ENCODE assay signal across 1 cellular context in the genomic region with DNA sequence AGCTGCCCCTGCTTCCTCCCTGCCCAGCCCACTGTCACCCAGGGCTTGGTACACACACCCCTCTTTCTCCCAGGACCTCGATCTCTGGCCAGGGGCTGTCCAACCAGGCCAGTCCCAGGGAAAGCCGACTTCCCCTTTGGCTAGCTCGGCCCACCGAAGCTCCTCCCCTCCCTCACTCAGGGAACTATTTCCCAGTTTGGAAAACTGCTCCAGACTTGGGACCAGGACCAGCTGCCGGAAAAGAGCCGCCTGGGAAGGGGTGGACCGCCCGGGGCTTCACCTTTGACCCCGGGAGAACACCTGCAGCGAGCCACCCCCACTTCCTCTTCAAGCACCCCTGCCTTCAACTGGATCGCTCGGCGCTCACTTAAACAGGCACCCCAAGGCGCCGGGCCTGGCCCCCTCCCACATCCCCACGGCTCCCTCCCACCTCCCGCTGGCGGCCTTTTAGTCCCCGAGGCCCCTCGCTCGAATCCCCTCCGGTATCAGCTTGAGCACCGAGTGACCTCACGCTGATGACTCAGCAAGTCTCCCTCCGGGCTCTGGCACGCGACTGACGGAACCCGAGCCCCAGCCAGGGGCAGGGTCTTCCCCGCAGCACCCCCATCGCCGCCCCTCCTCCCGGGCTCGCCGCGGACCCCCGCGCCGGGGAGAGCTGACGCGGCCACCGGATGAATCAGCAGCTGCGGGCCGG.
A peak's percentile ranks its signal among the peaks of the same experiment; 100 is the strongest.
TF ChIP-seq lines count a peak whose summit lies in the region.

No MANE protein-coding gene starts in this region.

TF ChIP-seq in GM12878, 131 proteins besides CTCF, POLR2A, EP300 and RAD21 (continues in another document):
- TF ChIP-seq CHD4 (IDR thresholded peaks at IDR 0.05), result no peak
- no peak for TF ChIP-seq NFYA (IDR thresholded peaks at IDR 0.05; ENCODE audit: borderline replicate concordance, low read depth, low read length)
- TF ChIP-seq EZH2 (IDR thresholded peaks at IDR 0.05; ENCODE audit: borderline replicate concordance, control insufficient read depth, low read depth, low read length), result no peak
- TF ChIP-seq, protein P1, sequence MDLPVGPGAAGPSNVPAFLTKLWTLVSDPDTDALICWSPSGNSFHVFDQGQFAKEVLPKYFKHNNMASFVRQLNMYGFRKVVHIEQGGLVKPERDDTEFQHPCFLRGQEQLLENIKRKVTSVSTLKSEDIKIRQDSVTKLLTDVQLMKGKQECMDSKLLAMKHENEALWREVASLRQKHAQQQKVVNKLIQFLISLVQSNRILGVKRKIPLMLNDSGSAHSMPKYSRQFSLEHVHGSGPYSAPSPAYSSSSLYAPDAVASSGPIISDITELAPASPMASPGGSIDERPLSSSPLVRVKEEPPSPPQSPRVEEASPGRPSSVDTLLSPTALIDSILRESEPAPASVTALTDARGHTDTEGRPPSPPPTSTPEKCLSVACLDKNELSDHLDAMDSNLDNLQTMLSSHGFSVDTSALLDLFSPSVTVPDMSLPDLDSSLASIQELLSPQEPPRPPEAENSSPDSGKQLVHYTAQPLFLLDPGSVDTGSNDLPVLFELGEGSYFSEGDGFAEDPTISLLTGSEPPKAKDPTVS (IDR thresholded peaks at IDR 0.05; ENCODE audit: low read depth, low read length), result no peak
- no peak for TF ChIP-seq IRF4 (IDR thresholded peaks at IDR 0.05; ENCODE audit: low read depth, low read length)
- TF ChIP-seq, protein P2, sequence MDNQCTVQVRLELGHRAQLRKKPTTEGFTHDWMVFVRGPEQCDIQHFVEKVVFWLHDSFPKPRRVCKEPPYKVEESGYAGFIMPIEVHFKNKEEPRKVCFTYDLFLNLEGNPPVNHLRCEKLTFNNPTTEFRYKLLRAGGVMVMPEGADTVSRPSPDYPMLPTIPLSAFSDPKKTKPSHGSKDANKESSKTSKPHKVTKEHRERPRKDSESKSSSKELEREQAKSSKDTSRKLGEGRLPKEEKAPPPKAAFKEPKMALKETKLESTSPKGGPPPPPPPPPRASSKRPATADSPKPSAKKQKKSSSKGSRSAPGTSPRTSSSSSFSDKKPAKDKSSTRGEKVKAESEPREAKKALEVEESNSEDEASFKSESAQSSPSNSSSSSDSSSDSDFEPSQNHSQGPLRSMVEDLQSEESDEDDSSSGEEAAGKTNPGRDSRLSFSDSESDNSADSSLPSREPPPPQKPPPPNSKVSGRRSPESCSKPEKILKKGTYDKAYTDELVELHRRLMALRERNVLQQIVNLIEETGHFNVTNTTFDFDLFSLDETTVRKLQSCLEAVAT (IDR thresholded peaks at IDR 0.05), result peak; percentile 91
- no peak for TF ChIP-seq SMARCA5 (IDR thresholded peaks at IDR 0.05)
- no peak for TF ChIP-seq ETV6 (conservative IDR thresholded peaks at IDR 0.05 in 1 of 2, IDR thresholded peaks at IDR 0.05 in 1 of 2; ENCODE audit: borderline replicate concordance in 1 of 2, low read depth in 1 of 2)
- TF ChIP-seq NFIC (IDR thresholded peaks at IDR 0.05; ENCODE audit: low read depth, low read length), result no peak
- TF ChIP-seq, protein P3, sequence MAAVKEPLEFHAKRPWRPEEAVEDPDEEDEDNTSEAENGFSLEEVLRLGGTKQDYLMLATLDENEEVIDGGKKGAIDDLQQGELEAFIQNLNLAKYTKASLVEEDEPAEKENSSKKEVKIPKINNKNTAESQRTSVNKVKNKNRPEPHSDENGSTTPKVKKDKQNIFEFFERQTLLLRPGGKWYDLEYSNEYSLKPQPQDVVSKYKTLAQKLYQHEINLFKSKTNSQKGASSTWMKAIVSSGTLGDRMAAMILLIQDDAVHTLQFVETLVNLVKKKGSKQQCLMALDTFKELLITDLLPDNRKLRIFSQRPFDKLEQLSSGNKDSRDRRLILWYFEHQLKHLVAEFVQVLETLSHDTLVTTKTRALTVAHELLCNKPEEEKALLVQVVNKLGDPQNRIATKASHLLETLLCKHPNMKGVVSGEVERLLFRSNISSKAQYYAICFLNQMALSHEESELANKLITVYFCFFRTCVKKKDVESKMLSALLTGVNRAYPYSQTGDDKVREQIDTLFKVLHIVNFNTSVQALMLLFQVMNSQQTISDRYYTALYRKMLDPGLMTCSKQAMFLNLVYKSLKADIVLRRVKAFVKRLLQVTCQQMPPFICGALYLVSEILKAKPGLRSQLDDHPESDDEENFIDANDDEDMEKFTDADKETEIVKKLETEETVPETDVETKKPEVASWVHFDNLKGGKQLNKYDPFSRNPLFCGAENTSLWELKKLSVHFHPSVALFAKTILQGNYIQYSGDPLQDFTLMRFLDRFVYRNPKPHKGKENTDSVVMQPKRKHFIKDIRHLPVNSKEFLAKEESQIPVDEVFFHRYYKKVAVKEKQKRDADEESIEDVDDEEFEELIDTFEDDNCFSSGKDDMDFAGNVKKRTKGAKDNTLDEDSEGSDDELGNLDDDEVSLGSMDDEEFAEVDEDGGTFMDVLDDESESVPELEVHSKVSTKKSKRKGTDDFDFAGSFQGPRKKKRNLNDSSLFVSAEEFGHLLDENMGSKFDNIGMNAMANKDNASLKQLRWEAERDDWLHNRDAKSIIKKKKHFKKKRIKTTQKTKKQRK (IDR thresholded peaks at IDR 0.05; ENCODE audit: low read depth, low read length), result no peak
- TF ChIP-seq, protein P4, sequence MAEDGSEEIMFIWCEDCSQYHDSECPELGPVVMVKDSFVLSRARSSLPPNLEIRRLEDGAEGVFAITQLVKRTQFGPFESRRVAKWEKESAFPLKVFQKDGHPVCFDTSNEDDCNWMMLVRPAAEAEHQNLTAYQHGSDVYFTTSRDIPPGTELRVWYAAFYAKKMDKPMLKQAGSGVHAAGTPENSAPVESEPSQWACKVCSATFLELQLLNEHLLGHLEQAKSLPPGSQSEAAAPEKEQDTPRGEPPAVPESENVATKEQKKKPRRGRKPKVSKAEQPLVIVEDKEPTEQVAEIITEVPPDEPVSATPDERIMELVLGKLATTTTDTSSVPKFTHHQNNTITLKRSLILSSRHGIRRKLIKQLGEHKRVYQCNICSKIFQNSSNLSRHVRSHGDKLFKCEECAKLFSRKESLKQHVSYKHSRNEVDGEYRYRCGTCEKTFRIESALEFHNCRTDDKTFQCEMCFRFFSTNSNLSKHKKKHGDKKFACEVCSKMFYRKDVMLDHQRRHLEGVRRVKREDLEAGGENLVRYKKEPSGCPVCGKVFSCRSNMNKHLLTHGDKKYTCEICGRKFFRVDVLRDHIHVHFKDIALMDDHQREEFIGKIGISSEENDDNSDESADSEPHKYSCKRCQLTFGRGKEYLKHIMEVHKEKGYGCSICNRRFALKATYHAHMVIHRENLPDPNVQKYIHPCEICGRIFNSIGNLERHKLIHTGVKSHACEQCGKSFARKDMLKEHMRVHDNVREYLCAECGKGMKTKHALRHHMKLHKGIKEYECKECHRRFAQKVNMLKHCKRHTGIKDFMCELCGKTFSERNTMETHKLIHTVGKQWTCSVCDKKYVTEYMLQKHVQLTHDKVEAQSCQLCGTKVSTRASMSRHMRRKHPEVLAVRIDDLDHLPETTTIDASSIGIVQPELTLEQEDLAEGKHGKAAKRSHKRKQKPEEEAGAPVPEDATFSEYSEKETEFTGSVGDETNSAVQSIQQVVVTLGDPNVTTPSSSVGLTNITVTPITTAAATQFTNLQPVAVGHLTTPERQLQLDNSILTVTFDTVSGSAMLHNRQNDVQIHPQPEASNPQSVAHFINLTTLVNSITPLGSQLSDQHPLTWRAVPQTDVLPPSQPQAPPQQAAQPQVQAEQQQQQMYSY (CRISPR knock-in tag; IDR thresholded peaks at IDR 0.05), result no peak
- TF ChIP-seq WRNIP1 (IDR thresholded peaks at IDR 0.05; ENCODE audit: borderline replicate concordance, low read depth, low read length), result no peak
- TF ChIP-seq DPF2 (IDR thresholded peaks at IDR 0.05), result no peak; the same call in 1 of the 2 replicates
- no peak for TF ChIP-seq TAF1 (IDR thresholded peaks at IDR 0.05; ENCODE audit: borderline replicate concordance, low read depth, low read length)
- TF ChIP-seq, protein P5, sequence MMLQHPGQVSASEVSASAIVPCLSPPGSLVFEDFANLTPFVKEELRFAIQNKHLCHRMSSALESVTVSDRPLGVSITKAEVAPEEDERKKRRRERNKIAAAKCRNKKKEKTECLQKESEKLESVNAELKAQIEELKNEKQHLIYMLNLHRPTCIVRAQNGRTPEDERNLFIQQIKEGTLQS (IDR thresholded peaks at IDR 0.05; ENCODE audit: borderline replicate concordance, extremely low read depth, low read depth, low read length), result no peak
- peak; percentile 76 for TF ChIP-seq SPI1 (IDR thresholded peaks at IDR 0.05; ENCODE audit: borderline replicate concordance, insufficient read depth, low read depth, low read length)
- no peak for TF ChIP-seq MTA3 (IDR thresholded peaks at IDR 0.05; ENCODE audit: borderline replicate concordance, low read length)
- TF ChIP-seq SIX5 (IDR thresholded peaks at IDR 0.05; ENCODE audit: low read depth, low read length, severe bottlenecking), result no peak
- TF ChIP-seq FOS (IDR thresholded peaks at IDR 0.05; ENCODE audit: borderline replicate concordance, extremely low read depth, insufficient read length), result no peak
- TF ChIP-seq, protein P6, sequence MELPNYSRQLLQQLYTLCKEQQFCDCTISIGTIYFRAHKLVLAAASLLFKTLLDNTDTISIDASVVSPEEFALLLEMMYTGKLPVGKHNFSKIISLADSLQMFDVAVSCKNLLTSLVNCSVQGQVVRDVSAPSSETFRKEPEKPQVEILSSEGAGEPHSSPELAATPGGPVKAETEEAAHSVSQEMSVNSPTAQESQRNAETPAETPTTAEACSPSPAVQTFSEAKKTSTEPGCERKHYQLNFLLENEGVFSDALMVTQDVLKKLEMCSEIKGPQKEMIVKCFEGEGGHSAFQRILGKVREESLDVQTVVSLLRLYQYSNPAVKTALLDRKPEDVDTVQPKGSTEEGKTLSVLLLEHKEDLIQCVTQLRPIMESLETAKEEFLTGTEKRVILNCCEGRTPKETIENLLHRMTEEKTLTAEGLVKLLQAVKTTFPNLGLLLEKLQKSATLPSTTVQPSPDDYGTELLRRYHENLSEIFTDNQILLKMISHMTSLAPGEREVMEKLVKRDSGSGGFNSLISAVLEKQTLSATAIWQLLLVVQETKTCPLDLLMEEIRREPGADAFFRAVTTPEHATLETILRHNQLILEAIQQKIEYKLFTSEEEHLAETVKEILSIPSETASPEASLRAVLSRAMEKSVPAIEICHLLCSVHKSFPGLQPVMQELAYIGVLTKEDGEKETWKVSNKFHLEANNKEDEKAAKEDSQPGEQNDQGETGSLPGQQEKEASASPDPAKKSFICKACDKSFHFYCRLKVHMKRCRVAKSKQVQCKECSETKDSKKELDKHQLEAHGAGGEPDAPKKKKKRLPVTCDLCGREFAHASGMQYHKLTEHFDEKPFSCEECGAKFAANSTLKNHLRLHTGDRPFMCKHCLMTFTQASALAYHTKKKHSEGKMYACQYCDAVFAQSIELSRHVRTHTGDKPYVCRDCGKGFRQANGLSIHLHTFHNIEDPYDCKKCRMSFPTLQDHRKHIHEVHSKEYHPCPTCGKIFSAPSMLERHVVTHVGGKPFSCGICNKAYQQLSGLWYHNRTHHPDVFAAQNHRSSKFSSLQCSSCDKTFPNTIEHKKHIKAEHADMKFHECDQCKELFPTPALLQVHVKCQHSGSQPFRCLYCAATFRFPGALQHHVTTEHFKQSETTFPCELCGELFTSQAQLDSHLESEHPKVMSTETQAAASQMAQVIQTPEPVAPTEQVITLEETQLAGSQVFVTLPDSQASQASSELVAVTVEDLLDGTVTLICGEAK (IDR thresholded peaks at IDR 0.05; ENCODE audit: borderline replicate concordance), result no peak; the same call in 1 of the 2 replicates
- no peak; the same call in 1 of the 2 replicates for TF ChIP-seq HCFC1 (IDR thresholded peaks at IDR 0.05; ENCODE audit: low read length)
- no peak for TF ChIP-seq ATF7 (IDR thresholded peaks at IDR 0.05; ENCODE audit: low read depth)
- no peak for TF ChIP-seq MEF2A (IDR thresholded peaks at IDR 0.05; ENCODE audit: insufficient read depth, low read depth, low read length)
- TF ChIP-seq RAD51 (IDR thresholded peaks at IDR 0.05), result no peak
- no peak for TF ChIP-seq KAT2A (conservative IDR thresholded peaks at IDR 0.05; ENCODE audit: control insufficient read depth, low read depth, low read length)
- TF ChIP-seq ZZZ3 (IDR thresholded peaks at IDR 0.05; ENCODE audit: control insufficient read depth, insufficient read length, low read depth), result no peak
- TF ChIP-seq, protein P7, sequence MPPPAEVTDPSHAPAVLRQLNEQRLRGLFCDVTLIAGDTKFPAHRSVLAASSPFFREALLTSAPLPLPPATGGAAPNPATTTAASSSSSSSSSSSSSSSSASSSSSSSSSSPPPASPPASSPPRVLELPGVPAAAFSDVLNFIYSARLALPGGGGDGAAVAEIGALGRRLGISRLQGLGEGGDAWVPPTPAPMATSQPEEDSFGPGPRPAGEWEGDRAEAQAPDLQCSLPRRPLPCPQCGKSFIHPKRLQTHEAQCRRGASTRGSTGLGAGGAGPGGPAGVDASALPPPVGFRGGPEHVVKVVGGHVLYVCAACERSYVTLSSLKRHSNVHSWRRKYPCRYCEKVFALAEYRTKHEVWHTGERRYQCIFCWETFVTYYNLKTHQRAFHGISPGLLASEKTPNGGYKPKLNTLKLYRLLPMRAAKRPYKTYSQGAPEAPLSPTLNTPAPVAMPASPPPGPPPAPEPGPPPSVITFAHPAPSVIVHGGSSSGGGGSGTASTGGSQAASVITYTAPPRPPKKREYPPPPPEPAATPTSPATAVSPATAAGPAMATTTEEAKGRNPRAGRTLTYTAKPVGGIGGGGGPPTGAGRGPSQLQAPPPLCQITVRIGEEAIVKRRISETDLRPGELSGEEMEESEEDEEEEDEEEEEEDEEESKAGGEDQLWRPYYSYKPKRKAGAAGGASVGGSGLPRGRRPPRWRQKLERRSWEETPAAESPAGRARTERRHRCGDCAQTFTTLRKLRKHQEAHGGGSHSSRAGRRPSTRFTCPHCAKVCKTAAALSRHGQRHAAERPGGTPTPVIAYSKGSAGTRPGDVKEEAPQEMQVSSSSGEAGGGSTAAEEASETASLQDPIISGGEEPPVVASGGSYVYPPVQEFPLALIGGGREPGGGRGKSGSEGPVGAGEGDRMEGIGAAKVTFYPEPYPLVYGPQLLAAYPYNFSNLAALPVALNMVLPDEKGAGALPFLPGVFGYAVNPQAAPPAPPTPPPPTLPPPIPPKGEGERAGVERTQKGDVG (CRISPR knock-in tag; IDR thresholded peaks at IDR 0.05), result no peak
- no peak for TF ChIP-seq RCOR1 (conservative IDR thresholded peaks at IDR 0.05; ENCODE audit: low read depth, low read length)
- no peak for TF ChIP-seq RB1 (IDR thresholded peaks at IDR 0.05; ENCODE audit: borderline replicate concordance)
